ENCODE assay signal across 28 cellular contexts in genomic region chr3:28198161-28198560, GRCh38.
"Had no signal": no experiment of that assay in that cellular context is flagged by ENCODE, and none has a peak within 500 bp of the region (broad histone marks: within the 10 kb centered on the region; RNA-seq: fewer than 3 reads in every experiment).

No MANE protein-coding gene starts in this region.

- H3K27me3 Mint-ChIP-seq: naive thymus-derived CD4-positive, alpha-beta T cell; progenitor cell of endocrine pancreas; stimulated activated naive CD8-positive, alpha-beta T cell treated with anti-CD3 and anti-CD28 coated beads, Interleukin-15, amount 100 ng/mL, for 72 hours had no signal

- H3K4me3 Mint-ChIP-seq: naive thymus-derived CD4-positive, alpha-beta T cell; natural killer cell; nephron; neural progenitor cell; stimulated activated effector memory CD8-positive, alpha-beta T cell treated with anti-CD3 and anti-CD28 coated beads, Interleukin-12 subunit alpha, Interleukin-12 subunit beta, amount 100 ng/mL, for 72 hours; stimulated activated naive CD8-positive, alpha-beta T cell treated with anti-CD3 and anti-CD28 coated beads, Interleukin-15, amount 100 ng/mL, for 72 hours had no signal

- H3K27ac ChIP-seq: neural progenitor cell, ovary, parathyroid adenoma, psoas muscle, right lobe of liver, sigmoid colon, suprapubic skin, testis, tibial nerve, upper lobe of left lung, uterus had no signal

- ATAC-seq: naive thymus-derived CD4-positive, alpha-beta T cell; psoas muscle; right cardiac atrium; right lobe of liver; stimulated activated effector memory CD8-positive, alpha-beta T cell treated with anti-CD3 and anti-CD28 coated beads, Interleukin-12 subunit alpha, Interleukin-12 subunit beta, amount 100 ng/mL, for 72 hours; stimulated activated naive CD8-positive, alpha-beta T cell treated with anti-CD3 and anti-CD28 coated beads, Interleukin-15, amount 100 ng/mL, for 72 hours; stimulated activated naive CD8-positive, alpha-beta T cell treated with anti-CD3 and anti-CD28 coated beads, Interleukin-15, Interleukin-2, amounts not matched to agents 100 U/mL and 50 U/mL, for 24 hours had no signal

- H3K9me3 Mint-ChIP-seq: natural killer cell, nephron, neural progenitor cell had no signal

- H3K4me1 ChIP-seq: neural progenitor cell, parathyroid adenoma, psoas muscle, right lobe of liver, sigmoid colon, suprapubic skin, testis, tibial nerve, upper lobe of left lung, uterus had no signal

- DNase-seq: naive thymus-derived CD4-positive, alpha-beta T cell; natural killer cell; occipital lobe; ovary; posterior cingulate gyrus; psoas muscle; right cardiac atrium; right lobe of liver; sigmoid colon; small intestine; stimulated activated CD4-positive, alpha-beta T cell treated with anti-CD3 and anti-CD28 coated beads, Interleukin-15, amount 100 ng/mL, for 24 hours; stimulated activated CD4-positive, alpha-beta T cell treated with anti-CD3 and anti-CD28 coated beads, Interleukin-2, amount 100 ng/mL, for 24 hours; stimulated activated CD4-positive, alpha-beta T cell treated with anti-CD3 and anti-CD28 coated beads, Interleukin-2, amount 100 ng/mL, for 48 hours; stimulated activated CD4-positive, alpha-beta T cell treated with anti-CD3 and anti-CD28 coated beads, Interleukin-4, amount 100 ng/mL, for 24 hours; stimulated activated naive CD4-positive, alpha-beta T cell; stimulated activated naive CD8-positive, alpha-beta T cell treated with anti-CD3 and anti-CD28 coated beads, Interleukin-15, amount 100 ng/mL, for 72 hours; stimulated activated naive CD8-positive, alpha-beta T cell treated with anti-CD3 and anti-CD28 coated beads, Interleukin-15, Interleukin-2, amounts not matched to agents 100 U/mL and 50 U/mL, for 24 hours; substantia nigra; testis; upper lobe of left lung; uterus had no signal

- H3K9me3 ChIP-seq: ovary, psoas muscle, right lobe of liver, sigmoid colon, suprapubic skin, testis, uterus had no signal

- H3K36me3 Mint-ChIP-seq: natural killer cell; neural progenitor cell; stimulated activated effector memory CD8-positive, alpha-beta T cell treated with anti-CD3 and anti-CD28 coated beads, Interleukin-12 subunit alpha, Interleukin-12 subunit beta, amount 100 ng/mL, for 72 hours had no signal

- H3K27me3 ChIP-seq: neural progenitor cell, ovary, right lobe of liver, sigmoid colon, suprapubic skin, testis, tibial nerve, upper lobe of left lung, uterus had no signal

- H3K27ac Mint-ChIP-seq: naive thymus-derived CD4-positive, alpha-beta T cell; natural killer cell; nephron; neural progenitor cell; progenitor cell of endocrine pancreas; stimulated activated effector memory CD8-positive, alpha-beta T cell treated with anti-CD3 and anti-CD28 coated beads, Interleukin-12 subunit alpha, Interleukin-12 subunit beta, amount 100 ng/mL, for 72 hours; stimulated activated naive CD8-positive, alpha-beta T cell treated with anti-CD3 and anti-CD28 coated beads, Interleukin-15, amount 100 ng/mL, for 72 hours had no signal

- H3K4me1 Mint-ChIP-seq: natural killer cell; nephron; neural progenitor cell; stimulated activated effector memory CD8-positive, alpha-beta T cell treated with anti-CD3 and anti-CD28 coated beads, Interleukin-12 subunit alpha, Interleukin-12 subunit beta, amount 100 ng/mL, for 72 hours; stimulated activated naive CD8-positive, alpha-beta T cell treated with anti-CD3 and anti-CD28 coated beads, Interleukin-15, amount 100 ng/mL, for 72 hours had no signal

- H3K4me3 ChIP-seq: neural progenitor cell, ovary, psoas muscle, right lobe of liver, sigmoid colon, suprapubic skin, testis, tibial nerve, uterus had no signal

- H3K36me3 ChIP-seq: neural progenitor cell, ovary, right lobe of liver, sigmoid colon, suprapubic skin, tibial nerve, upper lobe of left lung, uterus had no signal
